Comparison of ENCODE assay signal across 15 cellular contexts in genomic region chr1:37574834-37575479, GRCh38. TPM values are rescaled to one million over a fixed set of nuclear protein-coding genes. Genes with fewer than 3 reads are reported as not detected.
DNase-seq lines count a peak whose midpoint lies in the region; ATAC-seq, FAIRE-seq and TF ChIP-seq lines count a peak whose summit lies in the region.
"Had no signal": no experiment of that assay in that cellular context is flagged by ENCODE, and none has a peak within 500 bp of the region (broad histone marks: within the 10 kb centered on the region; RNA-seq: fewer than 3 reads in every experiment).

No MANE protein-coding gene starts in this region.

- H3K9me3 Mint-ChIP-seq in activated T-helper 17 cell treated with anti-CD3 and anti-CD28 coated beads, Interleukin-2, amount 50 U/mL, for 72 hours: no peaks in the 10 kb centered on the region
- H3K9me3 Mint-ChIP-seq: central memory CD8-positive, alpha-beta T cell had no signal

- FAIRE-seq in H54 (lab: Jason Lieb, UNC): peak; percentile 89
- FAIRE-seq: HTR-8/SVneo, small intestine had no signal

- ATAC-seq in activated T-helper 17 cell treated with anti-CD3 and anti-CD28 coated beads, Interleukin-2, amount 50 U/mL, for 72 hours (replicated peaks): peak; percentile 65
- ATAC-seq in GM19023 (IDR thresholded peaks at IDR 0.05; ENCODE audit: unreplicated experiment) (no peak), omental fat pad (ENCODE audit: low FRiP score) (no peak)
- ATAC-seq: heart right ventricle had no signal

- no peak for TF ChIP-seq POLR2A in H54 (IDR thresholded peaks at IDR 0.05; ENCODE audit: low read depth, low read length)

- H3K4me3 Mint-ChIP-seq in activated T-helper 17 cell treated with anti-CD3 and anti-CD28 coated beads, Interleukin-2, amount 50 U/mL, for 72 hours: peak overlapping the region; percentile 70
- H3K4me3 Mint-ChIP-seq: central memory CD8-positive, alpha-beta T cell had no signal

- no peaks in the 10 kb centered on the region for H3K27me3 Mint-ChIP-seq in activated T-helper 17 cell treated with anti-CD3 and anti-CD28 coated beads, Interleukin-2, amount 50 U/mL, for 72 hours
- H3K27me3 Mint-ChIP-seq: central memory CD8-positive, alpha-beta T cell had no signal

- peaks cover 96% of the 10 kb centered on the region for H3K36me3 Mint-ChIP-seq in activated T-helper 17 cell treated with anti-CD3 and anti-CD28 coated beads, Interleukin-2, amount 50 U/mL, for 72 hours (ENCODE audit: low read depth)

- TF ChIP-seq CTCF in omental fat pad (IDR thresholded peaks at IDR 0.05): no peak

- peaks cover 47% of the 10 kb centered on the region for H3K4me1 Mint-ChIP-seq in activated T-helper 17 cell treated with anti-CD3 and anti-CD28 coated beads, Interleukin-2, amount 50 U/mL, for 72 hours
- H3K4me1 Mint-ChIP-seq: central memory CD8-positive, alpha-beta T cell had no signal

- H3K27ac Mint-ChIP-seq in activated T-helper 17 cell treated with anti-CD3 and anti-CD28 coated beads, Interleukin-2, amount 50 U/mL, for 72 hours: peak overlapping the region; percentile 91

- DNase-seq in A172 (ENCODE audit: low spot score): peak; percentile 27
- DNase-seq in H54 (ENCODE audit: insufficient read length, low spot score): no peak
- peak; percentile 55 for DNase-seq in fibroblast of the conjunctiva (ENCODE audit: low read depth)
- no peak for DNase-seq in cerebellar cortex (ENCODE audit: low spot score)
- no peak for DNase-seq in omental fat pad (ENCODE audit: low spot score)
- no peak for DNase-seq in NCI-H187 (lab: John Stamatoyannopoulos, UW)
- DNase-seq: activated CD4-positive, alpha-beta T cell treated with anti-CD3 and anti-CD28 coated beads, Interleukin-2, amount 50 U/mL, for 1 hour; heart right ventricle; NCI-H2171 treated with DMSO at 0.1 percent for 48 hours; SHP77; small intestine had no signal

RNA-seq across cellular contexts. Expression of gene DNALI1, which starts 18.2 kb away (rescaled TPM):
- not detected in 2 replicates for total RNA-seq in A172 (2014; rRNA removed; shearing (Covaris generic))
- under 1 TPM in 1 of 2 donors, not detected in 1; 0.37 TPM for total RNA-seq in activated T-helper 17 cell treated with anti-CD3 and anti-CD28 coated beads, Interleukin-2, amount 50 U/mL, for 72 hours
- 1 to 10 TPM; 4.9 to 7.6 (median 6.5) TPM for total RNA-seq in omental fat pad

RNA-seq across cellular contexts. Expression of gene GNL2, which starts 20.8 kb away (rescaled TPM):
- total RNA-seq in A172 (2014; rRNA removed; shearing (Covaris generic)): 31.7 and 39.7 TPM in 2 replicates
- 10 to 100 TPM; 48.8 to 76.6 TPM for total RNA-seq in activated T-helper 17 cell treated with anti-CD3 and anti-CD28 coated beads, Interleukin-2, amount 50 U/mL, for 72 hours
- total RNA-seq in omental fat pad: 100 to 1,000 TPM in 1 of 4 donors, 10 to 100 TPM in 3; 39.6 to 142 (median 48.1) TPM

RNA-seq across cellular contexts. Expression of gene SNIP1, which starts 20.9 kb away (rescaled TPM):
- 5.1 and 5.3 TPM in 2 replicates for total RNA-seq in A172 (2014; rRNA removed; shearing (Covaris generic))
- total RNA-seq in activated T-helper 17 cell treated with anti-CD3 and anti-CD28 coated beads, Interleukin-2, amount 50 U/mL, for 72 hours: 10 to 100 TPM; 26.3 to 31.9 TPM
- 10 to 100 TPM; 11.6 to 27.6 (median 15.7) TPM for total RNA-seq in omental fat pad

RNA-seq across cellular contexts. Expression of gene RSPO1, which starts 59.7 kb away (rescaled TPM):
- 0.22 TPM in 1 of 2 replicates, not detected in the other for total RNA-seq in A172 (2014; rRNA removed; shearing (Covaris generic))
- total RNA-seq in activated T-helper 17 cell treated with anti-CD3 and anti-CD28 coated beads, Interleukin-2, amount 50 U/mL, for 72 hours: not detected
- total RNA-seq in omental fat pad: 10 to 100 TPM in 3 of 4 donors, 1 to 10 TPM in 1; 1.7 to 47.3 (median 13.5) TPM

Comparison
In these comparisons a context has a peak if more than half of its experiments do, and no peak if none do; other contexts are left out.
1. DNase-seq: peak in A172 (single experiment) and fibroblast of the conjunctiva (single experiment); none in H54 (single experiment), cerebellar cortex (single experiment), omental fat pad (single experiment) and NCI-H187 (0 of 2).